8 cellular contexts compared by ENCODE assay signal in the genomic region with DNA sequence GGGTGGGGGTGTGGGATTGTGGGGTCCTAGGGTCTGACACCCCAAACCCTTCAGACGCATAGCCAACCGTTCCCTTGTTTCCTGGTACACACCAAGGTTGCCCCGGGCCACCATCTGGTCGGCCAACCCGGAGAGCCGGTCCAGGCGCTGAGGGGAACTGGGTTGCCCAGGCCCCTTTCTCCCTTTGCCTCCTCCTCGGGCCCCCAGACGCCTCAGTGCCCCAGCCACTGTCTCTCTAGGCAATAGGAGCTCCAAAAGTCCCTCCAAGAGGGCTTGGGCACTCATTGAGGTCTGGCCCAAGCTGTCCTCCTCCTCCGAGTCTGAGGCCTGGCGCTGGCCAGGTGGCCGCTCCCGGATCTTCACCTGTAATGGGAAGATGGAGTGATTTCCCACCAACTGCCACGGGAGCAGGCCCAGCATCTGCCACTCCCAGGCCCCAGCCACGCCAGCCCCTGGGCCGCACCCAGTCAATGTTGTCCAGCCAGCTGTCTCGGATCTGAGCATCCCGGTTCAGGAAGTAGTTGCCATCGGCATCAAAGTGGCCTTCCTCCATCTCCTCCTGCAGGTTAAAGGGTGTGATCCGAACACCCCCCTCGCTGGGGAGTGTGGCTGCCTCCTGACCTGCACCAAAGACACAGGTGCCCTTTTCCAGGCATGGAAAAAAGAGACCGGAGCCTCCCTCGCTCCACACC. TPM values are rescaled to one million over a fixed set of nuclear protein-coding genes. Genes with fewer than 3 reads are reported as not detected.
DNase-seq lines count a peak whose midpoint lies in the region; ATAC-seq, FAIRE-seq and TF ChIP-seq lines count a peak whose summit lies in the region.
"Had no signal": no experiment of that assay in that cellular context is flagged by ENCODE, and none has a peak within 500 bp of the region (broad histone marks: within the 10 kb centered on the region; RNA-seq: fewer than 3 reads in every experiment).

No MANE protein-coding gene starts in this region.

- POLR2A ChIA-PET in activated B cell treated with CpG ODN at 0.5 μM for 24 hours (lab: Charles Lee), result interaction anchor here (0.6 to 4.5 kb wide), 14 partner anchors 9 to 218 kb away, joined by 3 to 36 read pairs (median 8); partner anchors contain the start of genes SEPTIN1, TBC1D10B, ZNF48 and ZNF688

- H3K4me1 ChIP-seq in hepatocyte (ENCODE audit: insufficient read depth), result peaks cover 17% of the 10 kb centered on the region

- H3K36me3 ChIP-seq in hepatocyte (replicated peaks; ENCODE audit: insufficient read depth, low read depth), result no peaks in the 10 kb centered on the region

- H3K4me3 ChIP-seq in HFF-Myc (replicated peaks; ENCODE audit: low read depth, low read length), result peak overlapping the region; percentile 95
- H3K4me3 ChIP-seq in hepatocyte, result peak overlapping the region; percentile 47

- peaks cover 21% of the 10 kb centered on the region for H3K79me2 ChIP-seq in hepatocyte

- H2AFZ ChIP-seq in hepatocyte, result no peak overlapping the region

- TF ChIP-seq CTCF in HFF-Myc (IDR thresholded peaks at IDR 0.05; ENCODE audit: low read depth, low read length, missing control alignments) (no peak), activated B cell treated with CpG ODN at 0.5 μM for 24 hours (IDR thresholded peaks at IDR 0.05) (no peak), hepatocyte (IDR thresholded peaks at IDR 0.05; ENCODE audit: poor library complexity) (no peak)

- H3K4me1 Mint-ChIP-seq in activated B cell treated with CpG ODN at 0.5 μM for 24 hours, result peaks cover 65% of the 10 kb centered on the region
- H3K4me1 Mint-ChIP-seq in stimulated activated memory B cell treated with anti-CD40 and anti-IgM and Interleukin-4, amounts not matched to agents 10 μg/mL and 1 μg/mL and 100 μg/mL, for 72 hours, result peaks cover 82% of the 10 kb centered on the region

- no peak for DNase-seq in HFF-Myc (ENCODE audit: extremely low read depth, low read depth)
- DNase-seq in activated B cell treated with CpG ODN at 0.5 μM for 24 hours, result no peak
- DNase-seq in hepatocyte (ENCODE audit: low spot score), result no peak
- no peak for DNase-seq in erythroblast (lab: John Stamatoyannopoulos, UW)
- no peak for DNase-seq in COLO668 (lab: John Stamatoyannopoulos, UW; ENCODE audit: unreplicated experiment)
- no peak for DNase-seq in HTR-8/SVneo (ENCODE audit: insufficient read length, low spot score)

- intact Hi-C loops in activated B cell treated with CpG ODN at 0.5 μM for 24 hours (cut with micrococcal nuclease), result loop anchor here (2.0 kb wide), 2 partner anchors 25 to 41 kb away; partner anchors contain the start of gene ZNF48

- H3K4me2 ChIP-seq in hepatocyte, result peak overlapping the region; percentile 95

- H3K9me3 ChIP-seq in hepatocyte (ENCODE audit: low read depth), result no peaks in the 10 kb centered on the region

- no peak for FAIRE-seq in HTR-8/SVneo (lab: Jason Lieb, UNC)

- H3K27me3 Mint-ChIP-seq in activated B cell treated with CpG ODN at 0.5 μM for 24 hours, result no peaks in the 10 kb centered on the region
- no peaks in the 10 kb centered on the region for H3K27me3 Mint-ChIP-seq in stimulated activated memory B cell treated with anti-CD40 and anti-IgM and Interleukin-4, amounts not matched to agents 10 μg/mL and 1 μg/mL and 100 μg/mL, for 72 hours

- H3K9me3 Mint-ChIP-seq in activated B cell treated with CpG ODN at 0.5 μM for 24 hours, result no peaks in the 10 kb centered on the region
- no peaks in the 10 kb centered on the region for H3K9me3 Mint-ChIP-seq in stimulated activated memory B cell treated with anti-CD40 and anti-IgM and Interleukin-4, amounts not matched to agents 10 μg/mL and 1 μg/mL and 100 μg/mL, for 72 hours

- no peaks in the 10 kb centered on the region for H3K9me2 ChIP-seq in hepatocyte (replicated peaks; ENCODE audit: insufficient read depth)

- H4K20me1 ChIP-seq in hepatocyte (ENCODE audit: insufficient read depth, poor library complexity, severe bottlenecking), result no peaks in the 10 kb centered on the region

- no peaks in the 10 kb centered on the region for H3K27me3 ChIP-seq in hepatocyte

- no peak overlapping the region for H3K27ac ChIP-seq in hepatocyte

- H3K4me3 Mint-ChIP-seq in activated B cell treated with CpG ODN at 0.5 μM for 24 hours, result peak overlapping the region; percentile 96
- H3K4me3 Mint-ChIP-seq in stimulated activated memory B cell treated with anti-CD40 and anti-IgM and Interleukin-4, amounts not matched to agents 10 μg/mL and 1 μg/mL and 100 μg/mL, for 72 hours, result peak overlapping the region; percentile 90

- no peak overlapping the region for H3K27ac Mint-ChIP-seq in activated B cell treated with CpG ODN at 0.5 μM for 24 hours
- no peak overlapping the region for H3K27ac Mint-ChIP-seq in stimulated activated memory B cell treated with anti-CD40 and anti-IgM and Interleukin-4, amounts not matched to agents 10 μg/mL and 1 μg/mL and 100 μg/mL, for 72 hours

- no peak for TF ChIP-seq POLR2A in erythroblast (IDR thresholded peaks at IDR 0.05; ENCODE audit: low read length)

- peaks cover 72% of the 10 kb centered on the region for H3K36me3 Mint-ChIP-seq in activated B cell treated with CpG ODN at 0.5 μM for 24 hours (ENCODE audit: low read depth)
- peaks cover 69% of the 10 kb centered on the region for H3K36me3 Mint-ChIP-seq in stimulated activated memory B cell treated with anti-CD40 and anti-IgM and Interleukin-4, amounts not matched to agents 10 μg/mL and 1 μg/mL and 100 μg/mL, for 72 hours

- CTCF ChIA-PET in activated B cell treated with CpG ODN at 0.5 μM for 24 hours (lab: Charles Lee), result interaction anchor here (1.9 to 2.7 kb wide), 2 partner anchors 17 to 56 kb away, joined by 7 to 10 read pairs; partner anchors contain the start of gene TBC1D10B

- 96% methylated on average over 23 of the region's 23 CpGs for WGBS in hepatocyte (ENCODE audit: low lambda C conversion rate, missing lambda C conversion rate)

- no peak for ATAC-seq in activated B cell treated with CpG ODN at 0.5 μM for 24 hours (ENCODE audit: low read depth)
- no peak for ATAC-seq in stimulated activated memory B cell treated with anti-CD40 and anti-IgM and Interleukin-4, amounts not matched to agents 10 μg/mL and 1 μg/mL and 100 μg/mL, for 72 hours

RNA-seq across cellular contexts. Expression of gene CD2BP2, which starts 1.5 kb away (rescaled TPM):
- 87.8 and 88.0 TPM in 2 replicates for total RNA-seq in activated B cell treated with CpG ODN at 0.5 μM for 24 hours
- 44.2 and 45.1 TPM in 2 replicates for total RNA-seq in hepatocyte
- polyA plus RNA-seq in hepatocyte, result 37.6 and 41.0 TPM in 2 replicates

RNA-seq across cellular contexts. Expression of gene TBC1D10B, which starts 16.7 kb away (rescaled TPM):
- total RNA-seq in activated B cell treated with CpG ODN at 0.5 μM for 24 hours (46.3 and 50.2 TPM in 2 replicates), hepatocyte (21.4 and 29.3 TPM in 2 replicates)
- polyA plus RNA-seq in hepatocyte, result 33.3 and 37.9 TPM in 2 replicates

RNA-seq across cellular contexts. Expression of gene MYL11, which starts 21.0 kb away (rescaled TPM):
- total RNA-seq in activated B cell treated with CpG ODN at 0.5 μM for 24 hours (not detected in 2 replicates), hepatocyte (4.0 TPM in 1 of 2 replicates, not detected in the other)
- 2.2 and 5.3 TPM in 2 replicates for polyA plus RNA-seq in hepatocyte
- total RNA-seq: glomerular endothelial cell had no signal

RNA-seq across cellular contexts. Expression of gene SEPTIN1, which starts 28.8 kb away (rescaled TPM):
- total RNA-seq in activated B cell treated with CpG ODN at 0.5 μM for 24 hours (192 and 199 TPM in 2 replicates), hepatocyte (not detected in 2 replicates)
- polyA plus RNA-seq in hepatocyte, result 1.5 and 2.3 TPM in 2 replicates

RNA-seq across cellular contexts. Expression of gene ZNF48, which starts 41.6 kb away (rescaled TPM):
- 11.7 and 13.0 TPM in 2 replicates for total RNA-seq in activated B cell treated with CpG ODN at 0.5 μM for 24 hours
- total RNA-seq in hepatocyte, result 7.7 and 8.0 TPM in 2 replicates
- 6.1 and 7.1 TPM in 2 replicates for polyA plus RNA-seq in hepatocyte
